In genomic region chr11:88484873-88485621, GRCh38 we compare ENCODE assay signal across 8 cellular contexts.
DNase-seq lines count a peak whose midpoint lies in the region; ATAC-seq, FAIRE-seq and TF ChIP-seq lines count a peak whose summit lies in the region.

No MANE protein-coding gene starts in this region.

- H3K9me1 ChIP-seq in K562 (ENCODE audit: control insufficient read depth, insufficient read depth, low read length): no peaks in the 10 kb centered on the region

- H3K79me2 ChIP-seq in K562 (ENCODE audit: control insufficient read depth, insufficient read depth, low read length): no peaks in the 10 kb centered on the region

- FAIRE-seq in K562 (lab: Jason Lieb, UNC): peak; percentile 88

- H3K9me3 ChIP-seq in RWPE2 (ENCODE audit: severe bottlenecking) (no peaks in the 10 kb centered on the region), K562 (replicated peaks; ENCODE audit: control insufficient read depth, insufficient read depth, low read depth, low read length) (no peaks in the 10 kb centered on the region), lower lobe of right lung (no peaks in the 10 kb centered on the region), vagina (no peaks in the 10 kb centered on the region)

- DNase-seq in GM10248 (ENCODE audit: extremely low spot score) (peak; percentile 57), RWPE2 (ENCODE audit: low spot score) (no peak), K562 (ENCODE audit: extremely low read depth in 1 of 4, low spot score in 3 of 4) (peak; percentile 62 to 81 (median 68)), lower lobe of right lung (peak; percentile 45), vagina (ENCODE audit: extremely low spot score in 2 of 2) (no peak), middle frontal gyrus (ENCODE audit: extremely low spot score, low spot score) (no peak)

- peak; percentile 82 for ATAC-seq in GM21360 (IDR thresholded peaks at IDR 0.05; ENCODE audit: unreplicated experiment)
- ATAC-seq in HG03457 (IDR thresholded peaks at IDR 0.05; ENCODE audit: unreplicated experiment): peak; percentile 85
- ATAC-seq in RWPE2 (ENCODE audit: low read depth): no peak
- peak; percentile 93 for ATAC-seq in K562
- peak; percentile 84 to 87 for ATAC-seq in lower lobe of right lung

- WGBS in K562 (ENCODE audit: insufficient coverage, low coverage, missing lambda C conversion rate): 16% methylated on average over 6 of the region's 6 CpGs

- TF ChIP-seq EP300 in K562 (IDR thresholded peaks at IDR 0.05; ENCODE audit: low read length): no peak

- peak; percentile 55 for TF ChIP-seq CTCF in GM10248 (IDR thresholded peaks at IDR 0.05; ENCODE audit: control extremely low read depth, extremely low read depth, low read depth, missing control alignments)
- peak; percentile 51 for TF ChIP-seq CTCF in RWPE2 (IDR thresholded peaks at IDR 0.05; ENCODE audit: poor library complexity, severe bottlenecking)
- TF ChIP-seq CTCF in K562 (IDR thresholded peaks at IDR 0.05 in 2 of 3, conservative IDR thresholded peaks at IDR 0.05 in 1 of 3; ENCODE audit: insufficient read depth in 2 of 3, low read depth in 1 of 3, low read length in 3 of 3): peak; percentile 69 to 85 (median 75)
- peak; percentile 69 for TF ChIP-seq CTCF in lower lobe of right lung (IDR thresholded peaks at IDR 0.05)
- TF ChIP-seq CTCF in vagina (IDR thresholded peaks at IDR 0.05): peak in 2 of 3 experiments; percentile 19 to 30

- H3K36me3 ChIP-seq in RWPE2 (ENCODE audit: low read depth) (no peaks in the 10 kb centered on the region), K562 (ENCODE audit: control insufficient read depth, insufficient read depth, low read length) (no peaks in the 10 kb centered on the region), lower lobe of right lung (no peaks in the 10 kb centered on the region), vagina (no peaks in the 10 kb centered on the region)

- CTCF ChIA-PET in GM10248 (lab: Yijun Ruan, JAX) (interaction anchor here (0.6 to 2.8 kb wide), 35 partner anchors 9 to 467 kb away, joined by 3 to 18 read pairs (median 3); no protein-coding TSS in a partner anchor), K562 (lab: Yijun Ruan, JAX; ENCODE audit: low intra/inter-chr PET ratio) (interaction anchor here (0.6 kb wide), 2 partner anchors 65 to 77 kb away, joined by 3 to 5 read pairs; no protein-coding TSS in a partner anchor)

- peaks cover 24% of the 10 kb centered on the region for H3K4me1 ChIP-seq in RWPE2 (ENCODE audit: insufficient read depth, poor library complexity, severe bottlenecking)
- H3K4me1 ChIP-seq in K562 (replicated peaks in 1 of 2; ENCODE audit: control insufficient read depth in 2 of 2, insufficient read depth in 2 of 2, low read length in 2 of 2): peaks cover 9 to 10% of the 10 kb centered on the region in 2 experiments
- H3K4me1 ChIP-seq in lower lobe of right lung: no peaks in the 10 kb centered on the region
- H3K4me1 ChIP-seq in vagina: no peaks in the 10 kb centered on the region

- H3K9ac ChIP-seq in K562 (ENCODE audit: insufficient read depth in 1 of 2, low read depth in 2 of 2, low read length in 2 of 2): peak overlapping the region in 1 of 2 experiments; percentile 74; a peak in 2 of 4 replicates

- intact Hi-C loops in K562 (cut with micrococcal nuclease): loop anchor here (5.0 kb wide), 1 partner anchor 148 kb away; the partner anchor contains the start of gene CTSC
- intact Hi-C loops in lower lobe of right lung (cut with DNase I): no loop called here
- intact Hi-C loops in vagina (cut with DNase I): no loop called here

- peak overlapping the region; percentile 30; the same call in 1 of the 2 replicates for H3K4me2 ChIP-seq in K562 (ENCODE audit: insufficient read depth, low read length)

- no peaks in the 10 kb centered on the region for H3K27me3 ChIP-seq in RWPE2 (ENCODE audit: insufficient read depth, poor library complexity, severe bottlenecking)
- no peaks in the 10 kb centered on the region for H3K27me3 ChIP-seq in K562 (ENCODE audit: control insufficient read depth in 2 of 2, insufficient read depth in 2 of 2, low read length in 2 of 2)
- no peaks in the 10 kb centered on the region for H3K27me3 ChIP-seq in lower lobe of right lung (ENCODE audit: low read depth)
- H3K27me3 ChIP-seq in vagina: no peaks in the 10 kb centered on the region

- TF ChIP-seq RAD21 in K562 (CRISPR knock-in tag; conservative IDR thresholded peaks at IDR 0.05 in 1 of 2, IDR thresholded peaks at IDR 0.05 in 1 of 2): peak; percentile 30 to 43; a peak in 3 of 4 replicates

- no peak overlapping the region for H3K4me3 ChIP-seq in RWPE2 (ENCODE audit: severe bottlenecking)
- no peak overlapping the region for H3K4me3 ChIP-seq in K562
- no peak overlapping the region for H3K4me3 ChIP-seq in lower lobe of right lung
- no peak overlapping the region for H3K4me3 ChIP-seq in vagina

- no peak overlapping the region for H3K27ac ChIP-seq in RWPE2 (ENCODE audit: poor library complexity, severe bottlenecking)
- H3K27ac ChIP-seq in K562 (ENCODE audit: extremely low read depth, low read depth, low read length): peak overlapping the region; percentile 55
- H3K27ac ChIP-seq in lower lobe of right lung: no peak overlapping the region
- H3K27ac ChIP-seq in vagina: no peak overlapping the region

- no peak for TF ChIP-seq POLR2A in K562 (conservative IDR thresholded peaks at IDR 0.05)
- TF ChIP-seq POLR2A in vagina (IDR thresholded peaks at IDR 0.05): no peak

- POLR2A ChIA-PET in GM10248 (lab: Yijun Ruan, JAX): no interaction called here
- POLR2A ChIA-PET in K562 (lab: Yijun Ruan, JAX): interaction anchor here (0.6 to 1.1 kb wide), 4 partner anchors 27 to 162 kb away, joined by 3 to 5 read pairs (median 4); no protein-coding TSS in a partner anchor

- in situ Hi-C loops in K562 (cut with MboI): no loop called here

- H4K20me1 ChIP-seq in K562 (replicated peaks; ENCODE audit: control insufficient read depth, insufficient read depth, low read length): no peaks in the 10 kb centered on the region

- no TSS peak for BruUV-seq in K562 (replicated peaks; lab: Mats Ljungman, UMichigan)

- H2AFZ ChIP-seq in K562 (ENCODE audit: low read depth, low read length): peak overlapping the region; percentile 85

TF ChIP-seq in K562, 482 proteins besides CTCF, POLR2A, EP300 and RAD21 (continues in another document):
- 0 out of 2 replicates have a peak, but pooled peaks have one; percentile 64 for TF ChIP-seq EHMT2 (IDR thresholded peaks at IDR 0.05)
- TF ChIP-seq TSC22D4 (tag; IDR thresholded peaks at IDR 0.05): no peak
- TF ChIP-seq CEBPB (tag; IDR thresholded peaks at IDR 0.05): peak; percentile 29; the same call in 1 of the 2 replicates
- TF ChIP-seq ARHGAP35 (IDR thresholded peaks at IDR 0.05; ENCODE audit: partially characterized antibody): no peak
- TF ChIP-seq ZBED1 (IDR thresholded peaks at IDR 0.05): no peak
- 0 out of 2 replicates have a peak, but pooled peaks have one; percentile 14 for TF ChIP-seq TFAP4 (CRISPR knock-in tag; IDR thresholded peaks at IDR 0.05; ENCODE audit: borderline replicate concordance)
- no peak for TF ChIP-seq SNIP1 (IDR thresholded peaks at IDR 0.05; ENCODE audit: low read depth)
- TF ChIP-seq ZNF740 (CRISPR knock-in tag; IDR thresholded peaks at IDR 0.05): no peak
- no peak for TF ChIP-seq ZNF740 (tag; IDR thresholded peaks at IDR 0.05)
- TF ChIP-seq BCOR (IDR thresholded peaks at IDR 0.05): no peak
- TF ChIP-seq JUND (IDR thresholded peaks at IDR 0.05; ENCODE audit: borderline replicate concordance, low read depth, low read length): peak; percentile 50
- peak; percentile 34; the same call in 1 of the 3 replicates for TF ChIP-seq JUND (tag; IDR thresholded peaks at IDR 0.05; ENCODE audit: borderline replicate concordance, low read depth, low read length)
- TF ChIP-seq SMARCA4 (IDR thresholded peaks at IDR 0.05): peak; percentile 21; the same call in 1 of the 2 replicates
- TF ChIP-seq, protein P1, sequence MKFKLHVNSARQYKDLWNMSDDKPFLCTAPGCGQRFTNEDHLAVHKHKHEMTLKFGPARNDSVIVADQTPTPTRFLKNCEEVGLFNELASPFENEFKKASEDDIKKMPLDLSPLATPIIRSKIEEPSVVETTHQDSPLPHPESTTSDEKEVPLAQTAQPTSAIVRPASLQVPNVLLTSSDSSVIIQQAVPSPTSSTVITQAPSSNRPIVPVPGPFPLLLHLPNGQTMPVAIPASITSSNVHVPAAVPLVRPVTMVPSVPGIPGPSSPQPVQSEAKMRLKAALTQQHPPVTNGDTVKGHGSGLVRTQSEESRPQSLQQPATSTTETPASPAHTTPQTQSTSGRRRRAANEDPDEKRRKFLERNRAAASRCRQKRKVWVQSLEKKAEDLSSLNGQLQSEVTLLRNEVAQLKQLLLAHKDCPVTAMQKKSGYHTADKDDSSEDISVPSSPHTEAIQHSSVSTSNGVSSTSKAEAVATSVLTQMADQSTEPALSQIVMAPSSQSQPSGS (CRISPR knock-in tag; IDR thresholded peaks at IDR 0.05): no peak
- TF ChIP-seq STAG1 (CRISPR knock-in tag; IDR thresholded peaks at IDR 0.05; ENCODE audit: borderline replicate concordance): no peak

Comparison
In these comparisons a context has a peak if more than half of its experiments do, and no peak if none do; other contexts are left out.
1. DNase-seq: peak in GM10248 (single experiment), K562 (4 of 4) and lower lobe of right lung (single experiment); none in RWPE2 (single experiment), vagina (0 of 2) and middle frontal gyrus (single experiment).
2. CTCF ChIP-seq: peak in every context shown above with its lines; median percentile 75 in K562; 69 in lower lobe of right lung; 55 in GM10248; 51 in RWPE2; 24 in vagina.